1 cellular context compared by ENCODE assay signal in the genomic region with DNA sequence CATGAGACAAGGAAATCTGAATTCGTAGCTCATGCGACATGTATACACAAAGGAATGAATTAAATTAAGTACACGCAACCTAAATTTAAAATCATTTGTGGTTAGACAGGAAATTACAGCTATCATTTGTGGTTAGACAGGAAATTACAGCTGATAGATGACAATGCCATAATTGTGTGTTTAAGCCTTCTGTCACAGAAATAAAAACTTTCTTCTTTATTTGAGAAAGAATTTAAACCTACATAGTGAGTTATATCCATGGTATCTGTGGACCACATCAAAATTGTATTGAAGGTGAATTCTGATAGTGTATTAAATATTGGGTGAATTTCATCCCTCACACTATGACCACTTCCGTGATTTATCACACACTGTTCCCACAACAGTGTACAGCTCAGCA.
TF ChIP-seq lines count a peak whose summit lies in the region.

No MANE protein-coding gene starts in this region.

TF ChIP-seq in SK-N-SH treated with all-trans-retinoic acid at 6 μM for 48 hours, 23 proteins besides CTCF, POLR2A, EP300 and RAD21 (continued from another document):
- TF ChIP-seq ESRRG (CRISPR knock-in tag; IDR thresholded peaks at IDR 0.05) (no peak), TOX (CRISPR knock-in tag; IDR thresholded peaks at IDR 0.05; ENCODE audit: borderline replicate concordance) (no peak), ARNTL (CRISPR knock-in tag; IDR thresholded peaks at IDR 0.05; ENCODE audit: borderline replicate concordance, low read depth) (no peak), BACH2 (CRISPR knock-in tag; IDR thresholded peaks at IDR 0.05; ENCODE audit: borderline replicate concordance) (no peak), ISL1 (CRISPR knock-in tag; IDR thresholded peaks at IDR 0.05) (peak; percentile 62), TCF4 (CRISPR knock-in tag; IDR thresholded peaks at IDR 0.05; ENCODE audit: borderline replicate concordance) (no peak)
